In the genomic region with DNA sequence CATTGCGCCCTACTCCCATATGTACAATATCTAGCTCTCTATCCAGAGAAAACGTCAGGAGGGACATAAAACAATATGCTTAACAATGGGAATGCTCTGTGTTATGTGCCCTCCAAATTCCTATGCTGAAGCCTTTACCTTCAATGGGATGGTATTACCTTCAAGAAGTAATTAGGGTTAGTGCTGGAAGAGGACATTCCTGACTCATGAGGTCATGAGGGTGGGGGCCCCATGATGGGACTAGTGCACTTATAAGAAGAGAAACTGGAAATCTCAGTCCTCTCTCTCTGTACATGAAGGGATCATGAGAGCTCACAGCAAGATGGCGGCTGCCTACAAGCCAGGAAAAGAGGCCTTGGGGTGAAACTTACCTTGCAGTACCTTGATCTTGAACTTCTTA, we compare ENCODE assay signal across 18 cellular contexts. TPM values are rescaled to one million over a fixed set of nuclear protein-coding genes. Genes with fewer than 3 reads are reported as not detected.
A peak's percentile ranks its signal among the peaks of the same experiment; 100 is the strongest.
DNase-seq lines count a peak whose midpoint lies in the region; ATAC-seq and TF ChIP-seq lines count a peak whose summit lies in the region.
"Had no signal": no experiment of that assay in that cellular context is flagged by ENCODE, and none has a peak within 500 bp of the region (broad histone marks: within the 10 kb centered on the region; RNA-seq: fewer than 3 reads in every experiment).

No MANE protein-coding gene starts in this region.

- peak overlapping the region; percentile 41 for H2AFZ ChIP-seq in HCT116 (ENCODE audit: low read depth, low read length, poor library complexity, severe bottlenecking)

- H3K27ac ChIP-seq in HCT116 (ENCODE audit: low read depth, low read length): peak overlapping the region; percentile 85; the same call in 1 of the 2 replicates
- H3K27ac ChIP-seq: Peyer's patch had no signal

- BruUV-seq in HCT116 (replicated peaks; lab: Mats Ljungman, UMichigan): no TSS peak

- TF ChIP-seq RAD21 in HCT116 (IDR thresholded peaks at IDR 0.05; ENCODE audit: low read depth): no peak

- no peaks in the 10 kb centered on the region for H4K20me1 ChIP-seq in HCT116 (ENCODE audit: insufficient read depth)

- no peak for TF ChIP-seq CTCF in HCT116 (IDR thresholded peaks at IDR 0.05 in 2 of 3, conservative IDR thresholded peaks at IDR 0.05 in 1 of 3; ENCODE audit: borderline replicate concordance in 1 of 3, insufficient read depth in 1 of 3, low read depth in 2 of 3, low read length in 2 of 3)

- H3K9me2 ChIP-seq in HCT116 (ENCODE audit: insufficient read depth): no peaks in the 10 kb centered on the region

- no peaks in the 10 kb centered on the region for H3K27me3 ChIP-seq in HCT116 (ENCODE audit: insufficient read depth, low read length)
- H3K27me3 ChIP-seq: Peyer's patch had no signal

- H3K79me2 ChIP-seq in HCT116 (ENCODE audit: insufficient read depth, low read length): no peaks in the 10 kb centered on the region

- POLR2A ChIA-PET in HCT116 (lab: Charles Lee): no interaction called here

- RAD21 ChIA-PET in HCT116 (lab: Charles Lee; ENCODE audit: low non-redundant PET in 1 of 2, low total read pairs in 2 of 2, uncharacterized antibody in 2 of 2, unreplicated experiment in 2 of 2): no interaction called here

- no peaks in the 10 kb centered on the region for H3K9me3 ChIP-seq in HCT116 (ENCODE audit: control insufficient read depth in 1 of 2, insufficient read depth in 1 of 2, low read depth in 1 of 2, low read length in 2 of 2)
- H3K9me3 ChIP-seq: Peyer's patch had no signal

- TF ChIP-seq POLR2A in HCT116 (IDR thresholded peaks at IDR 0.05; ENCODE audit: borderline replicate concordance, extremely low read depth, insufficient read depth, insufficient read length): no peak

- H3K9ac ChIP-seq in HCT116 (ENCODE audit: low read length): no peak overlapping the region

- H3K4me2 ChIP-seq in HCT116 (ENCODE audit: low read length): peak overlapping the region; percentile 68

- no peaks in the 10 kb centered on the region for H3K36me3 ChIP-seq in HCT116 (ENCODE audit: control insufficient read depth in 1 of 2, insufficient read depth in 2 of 2, low read length in 2 of 2)
- H3K36me3 ChIP-seq: Peyer's patch had no signal

- H3K4me3 ChIP-seq in HCT116 (replicated peaks in 1 of 2; ENCODE audit: low read depth in 1 of 2, low read length in 2 of 2): peak overlapping the region in 1 of 2 experiments; percentile 24; a peak in 1 of 4 replicates
- H3K4me3 ChIP-seq: K562, Peyer's patch had no signal

- intact Hi-C loops in HCT116 (cut with micrococcal nuclease): no loop called here

- no peak for DNase-seq in HCT116 (ENCODE audit: low read depth, low spot score)
- peak; percentile 15 for DNase-seq in RPMI7951 (ENCODE audit: low read depth)
- peak; percentile 92 for DNase-seq in islet precursor cell
- no peak for DNase-seq in NCI-H526 treated with DMSO at 0.1 percent for 48 hours (lab: John Stamatoyannopoulos, UW)
- DNase-seq: CD8-positive, alpha-beta T cell; H9; NCI-H1105; NCI-H1694 treated with DMSO at 0.1 percent for 48 hours; NCI-H748 treated with DMSO at 0.1 percent for 48 hours; Peyer's patch; SIG-M5 had no signal

- ATAC-seq in HCT116: no peak
- no peak for ATAC-seq in HG03159 (IDR thresholded peaks at IDR 0.05; ENCODE audit: unreplicated experiment)
- no peak for ATAC-seq in HG02642 (IDR thresholded peaks at IDR 0.05; ENCODE audit: poor library complexity, unreplicated experiment)
- ATAC-seq in HG03135 (IDR thresholded peaks at IDR 0.05; ENCODE audit: unreplicated experiment): no peak
- ATAC-seq: CD8-positive, alpha-beta T cell; K562 had no signal

- H3K4me1 ChIP-seq in HCT116 (ENCODE audit: control insufficient read depth in 1 of 2, insufficient read depth in 2 of 2, low read length in 2 of 2): peaks cover 73 to 98% of the 10 kb centered on the region in 2 experiments
- H3K4me1 ChIP-seq: Peyer's patch had no signal

- CTCF ChIA-PET in HCT116 (lab: Charles Lee): interaction anchor here (1.3 kb wide), 1 partner anchor 311 kb away, joined by 3 read pairs; no protein-coding TSS in a partner anchor

TF ChIP-seq in HCT116, 20 proteins besides CTCF, POLR2A, EP300 and RAD21:
- TF ChIP-seq FOSL1 (IDR thresholded peaks at IDR 0.05; ENCODE audit: low read depth) (0 out of 2 replicates have a peak, but pooled peaks have one; percentile 41), JUND (IDR thresholded peaks at IDR 0.05) (0 out of 2 replicates have a peak, but pooled peaks have one; percentile 30)
- TF ChIP-seq, protein P1, sequence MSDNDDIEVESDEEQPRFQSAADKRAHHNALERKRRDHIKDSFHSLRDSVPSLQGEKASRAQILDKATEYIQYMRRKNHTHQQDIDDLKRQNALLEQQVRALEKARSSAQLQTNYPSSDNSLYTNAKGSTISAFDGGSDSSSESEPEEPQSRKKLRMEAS (IDR thresholded peaks at IDR 0.05): no peak
TF ChIP-seq in HCT116: peak in this region for 2.

RNA-seq across cellular contexts. Expression of a gene that starts 20.3 kb away (rescaled TPM):
- 0.30 TPM for total RNA-seq in HCT116 (2021; ENCODE audit: unreplicated experiment)
- 0.04 TPM in 1 of 2 replicates, not detected in the other for polyA plus RNA-seq in HCT116 (2012)
- total RNA-seq in RPMI7951 (2014; rRNA removed; shearing (Covaris generic)): not detected in 2 replicates
- total RNA-seq: CD8-positive, alpha-beta T cell; H9; K562; M059J; Peyer's patch had no signal
- polyA plus RNA-seq: AG04450, BJ, K562 had no signal

Comparison
In these comparisons a context has a peak if more than half of its experiments do, and no peak if none do; other contexts are left out.
1. DNase-seq: peak in RPMI7951 (single experiment) and islet precursor cell (single experiment); none in HCT116 (single experiment) and NCI-H526 treated with DMSO at 0.1 percent for 48 hours (single experiment).